Comparison of ENCODE assay signal across 8 cellular contexts in genomic region chr2:64945973-64946736, GRCh38.
DNase-seq lines count a peak whose midpoint lies in the region; ATAC-seq lines count a peak whose summit lies in the region.

No MANE protein-coding gene starts in this region.

- H3K9me3 Mint-ChIP-seq in activated naive CD8-positive, alpha-beta T cell treated with anti-CD3 and anti-CD28 coated beads, Interleukin-2, amount 50 U/mL, for 24 hours = no peaks in the 10 kb centered on the region

- peak overlapping the region; percentile 88 for H3K27ac Mint-ChIP-seq in activated naive CD8-positive, alpha-beta T cell treated with anti-CD3 and anti-CD28 coated beads, Interleukin-2, amount 50 U/mL, for 24 hours

- H3K4me3 Mint-ChIP-seq in activated naive CD8-positive, alpha-beta T cell treated with anti-CD3 and anti-CD28 coated beads, Interleukin-2, amount 50 U/mL, for 24 hours = peak overlapping the region; percentile 55

- ATAC-seq in GM18907 (IDR thresholded peaks at IDR 0.05; ENCODE audit: unreplicated experiment) (peak; percentile 90), HG03039 (IDR thresholded peaks at IDR 0.05; ENCODE audit: unreplicated experiment) (peak; percentile 80)
- ATAC-seq in activated naive CD8-positive, alpha-beta T cell treated with anti-CD3 and anti-CD28 coated beads, Interleukin-2, amount 50 U/mL, for 24 hours = peak; percentile 93

- no peaks in the 10 kb centered on the region for H3K27me3 Mint-ChIP-seq in activated naive CD8-positive, alpha-beta T cell treated with anti-CD3 and anti-CD28 coated beads, Interleukin-2, amount 50 U/mL, for 24 hours

- DNase-seq in T follicular helper cell (ENCODE audit: low read depth) = peak; percentile 2
- peak; percentile 72 for DNase-seq in activated naive CD8-positive, alpha-beta T cell treated with anti-CD3 and anti-CD28 coated beads, Interleukin-2, amount 50 U/mL, for 24 hours
- peak; percentile 5 to 53 (median 20) for DNase-seq in stimulated activated CD4-positive, alpha-beta T cell treated with anti-CD3 and anti-CD28 coated beads, Interleukin-1b, Interleukin-23, amount 100 ng/mL, for 24 hours (ENCODE audit: low read depth in 4 of 4, low spot score in 1 of 4)
- no peak for DNase-seq in putamen (ENCODE audit: low spot score)
- no peak for DNase-seq in HuH-7 (ENCODE audit: low spot score)
- no peak for DNase-seq in NCI-H146 (lab: John Stamatoyannopoulos, UW)

- H3K36me3 Mint-ChIP-seq in activated naive CD8-positive, alpha-beta T cell treated with anti-CD3 and anti-CD28 coated beads, Interleukin-2, amount 50 U/mL, for 24 hours (ENCODE audit: low read depth) = no peaks in the 10 kb centered on the region

- H3K4me1 Mint-ChIP-seq in activated naive CD8-positive, alpha-beta T cell treated with anti-CD3 and anti-CD28 coated beads, Interleukin-2, amount 50 U/mL, for 24 hours = peaks cover 41% of the 10 kb centered on the region

Comparison
In these comparisons a context has a peak if more than half of its experiments do, and no peak if none do; other contexts are left out.
1. DNase-seq: peak in T follicular helper cell (single experiment), activated naive CD8-positive, alpha-beta T cell treated with anti-CD3 and anti-CD28 coated beads, Interleukin-2, amount 50 U/mL, for 24 hours (single experiment) and stimulated activated CD4-positive, alpha-beta T cell treated with anti-CD3 and anti-CD28 coated beads, Interleukin-1b, Interleukin-23, amount 100 ng/mL, for 24 hours (4 of 4); none in putamen (single experiment), HuH-7 (single experiment) and NCI-H146 (single experiment).
2. Peak in every context shown above with its lines, with median percentiles within 50 percentile points of each other: ATAC-seq.